ENCODE assay signal across 39 cellular contexts in the genomic region with DNA sequence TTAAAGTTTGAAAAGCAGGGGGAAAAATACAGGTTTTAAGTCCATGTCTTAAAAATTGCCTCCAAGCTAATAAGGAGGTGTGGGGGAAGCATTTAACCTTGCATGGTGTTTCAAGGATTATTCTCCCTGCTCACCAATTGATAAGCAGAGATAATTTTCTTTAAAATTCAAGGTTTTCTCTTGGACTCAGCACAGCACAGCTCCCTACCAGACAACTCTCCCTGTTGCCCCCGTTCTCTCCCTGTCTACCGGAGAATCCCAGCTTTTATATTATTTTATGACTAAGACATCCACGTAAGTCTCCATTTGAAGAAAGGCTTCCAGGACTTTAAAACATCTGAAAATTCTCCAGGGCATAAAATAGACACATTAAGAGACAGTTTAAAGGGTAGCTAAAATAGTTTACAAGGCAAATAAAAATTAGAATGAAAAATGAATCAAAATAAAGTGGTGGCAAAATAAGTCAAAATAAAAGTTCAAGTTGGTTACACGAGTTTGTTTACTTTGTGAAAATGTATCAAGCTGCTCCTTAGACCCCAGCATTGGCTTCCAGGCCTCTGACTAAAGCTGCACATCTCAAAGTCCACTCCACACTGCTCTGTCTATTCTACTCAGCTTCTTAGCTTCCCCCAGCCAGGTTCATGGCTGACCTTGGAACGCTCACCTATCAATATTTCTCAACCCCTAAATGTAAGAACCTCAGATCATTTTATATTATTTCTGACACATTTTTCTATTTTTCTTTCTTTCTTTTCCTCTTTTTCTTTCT.
"Had no signal": no experiment of that assay in that cellular context is flagged by ENCODE, and none has a peak within 500 bp of the region (broad histone marks: within the 10 kb centered on the region; RNA-seq: fewer than 3 reads in every experiment).

No MANE protein-coding gene starts in this region.

- H3K4me1 Mint-ChIP-seq: activated CD4-positive, alpha-beta memory T cell treated with anti-CD3 and anti-CD28 coated beads, Interleukin-2, amount 10 ng/mL, durations not matched to agents 7 days and 5 days; activated CD4-positive, alpha-beta T cell treated with anti-CD3 and anti-CD28 coated beads for 36 hours; activated CD4-positive, alpha-beta T cell treated with anti-CD3 and anti-CD28 coated beads, Interleukin-2, amount 10 ng/mL, durations not matched to agents 7 days and 5 days; activated CD8-positive, alpha-beta memory T cell treated with anti-CD3 and anti-CD28 coated beads, Interleukin-2, amount 10 ng/mL, durations not matched to agents 7 days and 5 days; activated naive CD4-positive, alpha-beta T cell treated with anti-CD3 and anti-CD28 coated beads, Interleukin-2, amount 10 ng/mL, durations not matched to agents 7 days and 5 days; activated naive CD4-positive, alpha-beta T cell treated with anti-CD3 and anti-CD28 coated beads, Interleukin-2, amount 50 U/mL, for 24 hours; activated naive CD8-positive, alpha-beta T cell treated with anti-CD3 and anti-CD28 coated beads, Interleukin-2, amount 10 ng/mL, durations not matched to agents 7 days and 5 days; activated naive CD8-positive, alpha-beta T cell treated with anti-CD3 and anti-CD28 coated beads, Interleukin-2, amount 50 U/mL, for 24 hours; central memory CD8-positive, alpha-beta T cell had no signal

- H3K9me3 Mint-ChIP-seq: activated CD4-positive, alpha-beta T cell treated with anti-CD3 and anti-CD28 coated beads, Interleukin-2, amount 10 ng/mL, durations not matched to agents 7 days and 5 days; activated naive CD4-positive, alpha-beta T cell treated with anti-CD3 and anti-CD28 coated beads, Interleukin-2, amount 10 ng/mL, durations not matched to agents 7 days and 5 days; activated naive CD4-positive, alpha-beta T cell treated with anti-CD3 and anti-CD28 coated beads, Interleukin-2, amount 50 U/mL, for 24 hours; activated naive CD8-positive, alpha-beta T cell treated with anti-CD3 and anti-CD28 coated beads, Interleukin-2, amount 10 ng/mL, durations not matched to agents 7 days and 5 days; activated T-cell treated with anti-CD3 and anti-CD28 coated beads, Interleukin-2, amount 50 U/mL, for 24 hours; activated T-helper 2 cell treated with anti-CD3 and anti-CD28 coated beads, Interferon-gamma antibody, Interleukin-2, Interleukin-4, amounts not matched to agents 10 μg/mL and 5 μg/mL and 100 μg/mL, durations not matched to agents 14 hours and 24 hours and 36 hours; brain; central memory CD8-positive, alpha-beta T cell; T-helper 1 cell treated with Interleukin-12 subunit alpha and Interleukin-12 subunit beta and Interleukin-4 antibody, amounts not matched to agents 30 μg/mL and 1 μg/mL, for 36 hours; T-helper 2 cell treated with Interferon-gamma antibody and Interleukin-4, amounts not matched to agents 5 μg/mL and 100 μg/mL, for 36 hours had no signal

- H3K9me3 ChIP-seq: ascending aorta had no signal

- H3K27me3 ChIP-seq: ascending aorta, cardiac muscle cell had no signal

- H3K4me3 ChIP-seq: ascending aorta, cardiac muscle cell had no signal

- H3K36me3 ChIP-seq: ascending aorta, cardiac muscle cell had no signal

- H3K27ac ChIP-seq: ascending aorta, cardiac muscle cell, VCaP had no signal

- FAIRE-seq: bronchial epithelial cell, TTC549 had no signal

- H3K27me3 Mint-ChIP-seq: activated CD4-positive, alpha-beta memory T cell treated with anti-CD3 and anti-CD28 coated beads, Interleukin-2, amount 10 ng/mL, durations not matched to agents 7 days and 5 days; activated CD4-positive, alpha-beta T cell treated with anti-CD3 and anti-CD28 coated beads for 36 hours; activated CD4-positive, alpha-beta T cell treated with anti-CD3 and anti-CD28 coated beads, Interleukin-2, amount 10 ng/mL, durations not matched to agents 7 days and 5 days; activated CD8-positive, alpha-beta memory T cell treated with anti-CD3 and anti-CD28 coated beads, Interleukin-2, amount 10 ng/mL, durations not matched to agents 7 days and 5 days; activated naive CD4-positive, alpha-beta T cell treated with anti-CD3 and anti-CD28 coated beads, Interleukin-2, amount 10 ng/mL, durations not matched to agents 7 days and 5 days; activated naive CD4-positive, alpha-beta T cell treated with anti-CD3 and anti-CD28 coated beads, Interleukin-2, amount 50 U/mL, for 24 hours; activated naive CD8-positive, alpha-beta T cell; activated naive CD8-positive, alpha-beta T cell treated with anti-CD3 and anti-CD28 coated beads, Interleukin-2, amount 10 ng/mL, durations not matched to agents 7 days and 5 days; activated naive CD8-positive, alpha-beta T cell treated with anti-CD3 and anti-CD28 coated beads, Interleukin-2, amount 50 U/mL, for 24 hours; activated T-cell treated with anti-CD3 and anti-CD28 coated beads, Interleukin-2, amount 50 U/mL, for 24 hours; central memory CD8-positive, alpha-beta T cell had no signal

- H3K4me1 ChIP-seq: ascending aorta had no signal

- H3K36me3 Mint-ChIP-seq: activated CD8-positive, alpha-beta memory T cell treated with anti-CD3 and anti-CD28 coated beads, Interleukin-2, amount 10 ng/mL, durations not matched to agents 7 days and 5 days; activated naive CD4-positive, alpha-beta T cell treated with anti-CD3 and anti-CD28 coated beads, Interleukin-2, amount 10 ng/mL, durations not matched to agents 7 days and 5 days; activated naive CD4-positive, alpha-beta T cell treated with anti-CD3 and anti-CD28 coated beads, Interleukin-2, amount 50 U/mL, for 24 hours; activated naive CD8-positive, alpha-beta T cell treated with anti-CD3 and anti-CD28 coated beads, Interleukin-2, amount 10 ng/mL, durations not matched to agents 7 days and 5 days had no signal

- DNase-seq: activated CD4-positive, alpha-beta memory T cell treated with anti-CD3 and anti-CD28 coated beads, Interleukin-2, amount 10 ng/mL, durations not matched to agents 7 days and 5 days; activated CD4-positive, alpha-beta T cell treated with anti-CD3 and anti-CD28 coated beads for 1 hour; activated CD4-positive, alpha-beta T cell treated with anti-CD3 and anti-CD28 coated beads for 36 hours; activated CD4-positive, alpha-beta T cell treated with anti-CD3 and anti-CD28 coated beads for 48 hours; activated CD4-positive, alpha-beta T cell treated with anti-CD3 and anti-CD28 coated beads, Interleukin-2, amount 10 ng/mL, durations not matched to agents 7 days and 5 days; activated CD4-positive, alpha-beta T cell treated with anti-CD3 and anti-CD28 coated beads, Interleukin-2, amount 50 U/mL, for 48 hours; activated CD4-positive, CD25-positive, alpha-beta regulatory T cell; activated CD8-positive, alpha-beta memory T cell treated with anti-CD3 and anti-CD28 coated beads for 24 hours; activated CD8-positive, alpha-beta memory T cell treated with anti-CD3 and anti-CD28 coated beads, Interleukin-2, amount 10 ng/mL, durations not matched to agents 7 days and 5 days; activated CD8-positive, alpha-beta memory T cell treated with anti-CD3 and anti-CD28 coated beads, Interleukin-2, amount 50 U/mL, for 48 hours; activated CD8-positive, alpha-beta T cell treated with anti-CD3 and anti-CD28 coated beads, Interleukin-2, amount 10 ng/mL, durations not matched to agents 7 days and 5 days; activated effector memory CD4-positive, alpha-beta T cell treated with Interleukin-2 at 50 U/mL for 16 hours; activated gamma-delta T cell; activated naive CD4-positive, alpha-beta T cell treated with anti-CD3 and anti-CD28 coated beads, Interleukin-2, amount 10 ng/mL, durations not matched to agents 7 days and 5 days; activated naive CD4-positive, alpha-beta T cell treated with Interleukin-2 at 50 U/mL for 16 hours; activated naive CD8-positive, alpha-beta T cell treated with anti-CD3 and anti-CD28 coated beads, Interleukin-2, amount 10 ng/mL, durations not matched to agents 7 days and 5 days; activated naive CD8-positive, alpha-beta T cell treated with anti-CD3 and anti-CD28 coated beads, Interleukin-2, amount 50 U/mL, for 24 hours; activated T-cell treated with anti-CD3 and anti-CD28 coated beads, Interleukin-2, amount 50 U/mL, for 24 hours; activated T-cell treated with anti-CD3 and anti-CD28 coated beads, Interleukin-2, amount 50 U/mL, for 48 hours; amygdala; anterior cingulate cortex; caudate nucleus; cerebellar nuclear complex; T-helper 1 cell; T-helper 2 cell; T-helper 9 cell had no signal

- H3K27ac Mint-ChIP-seq: activated CD4-positive, alpha-beta memory T cell treated with anti-CD3 and anti-CD28 coated beads, Interleukin-2, amount 10 ng/mL, durations not matched to agents 7 days and 5 days; activated CD4-positive, alpha-beta T cell treated with anti-CD3 and anti-CD28 coated beads for 36 hours; activated CD4-positive, alpha-beta T cell treated with anti-CD3 and anti-CD28 coated beads, Interleukin-2, amount 10 ng/mL, durations not matched to agents 7 days and 5 days; activated CD8-positive, alpha-beta memory T cell treated with anti-CD3 and anti-CD28 coated beads, Interleukin-2, amount 10 ng/mL, durations not matched to agents 7 days and 5 days; activated CD8-positive, alpha-beta T cell treated with anti-CD3 and anti-CD28 coated beads, Interleukin-2, amount 10 ng/mL, durations not matched to agents 7 days and 5 days; activated naive CD4-positive, alpha-beta T cell treated with anti-CD3 and anti-CD28 coated beads, Interleukin-2, amount 10 ng/mL, durations not matched to agents 7 days and 5 days; activated naive CD4-positive, alpha-beta T cell treated with anti-CD3 and anti-CD28 coated beads, Interleukin-2, amount 50 U/mL, for 24 hours; activated naive CD8-positive, alpha-beta T cell; activated naive CD8-positive, alpha-beta T cell treated with anti-CD3 and anti-CD28 coated beads, Interleukin-2, amount 10 ng/mL, durations not matched to agents 7 days and 5 days; activated naive CD8-positive, alpha-beta T cell treated with anti-CD3 and anti-CD28 coated beads, Interleukin-2, amount 50 U/mL, for 24 hours; activated T-cell treated with anti-CD3 and anti-CD28 coated beads, Interleukin-2, amount 50 U/mL, for 24 hours; activated T-helper 2 cell treated with anti-CD3 and anti-CD28 coated beads, Interferon-gamma antibody, Interleukin-2, Interleukin-4, amounts not matched to agents 10 μg/mL and 5 μg/mL and 100 μg/mL, durations not matched to agents 14 hours and 24 hours and 36 hours; T-helper 1 cell treated with Interleukin-12 subunit alpha and Interleukin-12 subunit beta and Interleukin-4 antibody, amounts not matched to agents 30 μg/mL and 1 μg/mL, for 36 hours; T-helper 2 cell treated with Interferon-gamma antibody and Interleukin-4, amounts not matched to agents 5 μg/mL and 100 μg/mL, for 36 hours had no signal

- ATAC-seq: activated CD4-positive, alpha-beta T cell treated with anti-CD3 and anti-CD28 coated beads for 36 hours; activated CD4-positive, CD25-positive, alpha-beta regulatory T cell treated with anti-CD3 and anti-CD28 coated beads, Interleukin-2, amount 50 U/mL, for 24 hours; activated CD8-positive, alpha-beta memory T cell treated with anti-CD3 and anti-CD28 coated beads, Interleukin-2, amount 10 ng/mL, durations not matched to agents 7 days and 5 days; activated CD8-positive, alpha-beta T cell treated with anti-CD3 and anti-CD28 coated beads, Interleukin-2, amount 10 ng/mL, durations not matched to agents 7 days and 5 days; activated naive CD8-positive, alpha-beta T cell treated with anti-CD3 and anti-CD28 coated beads, Interleukin-2, amount 50 U/mL, for 24 hours had no signal

- H3K4me3 Mint-ChIP-seq: activated CD4-positive, alpha-beta memory T cell treated with anti-CD3 and anti-CD28 coated beads, Interleukin-2, amount 10 ng/mL, durations not matched to agents 7 days and 5 days; activated CD4-positive, alpha-beta T cell treated with anti-CD3 and anti-CD28 coated beads for 36 hours; activated CD4-positive, alpha-beta T cell treated with anti-CD3 and anti-CD28 coated beads, Interleukin-2, amount 10 ng/mL, durations not matched to agents 7 days and 5 days; activated CD8-positive, alpha-beta memory T cell treated with anti-CD3 and anti-CD28 coated beads, Interleukin-2, amount 10 ng/mL, durations not matched to agents 7 days and 5 days; activated CD8-positive, alpha-beta T cell treated with anti-CD3 and anti-CD28 coated beads, Interleukin-2, amount 10 ng/mL, durations not matched to agents 7 days and 5 days; activated naive CD4-positive, alpha-beta T cell treated with anti-CD3 and anti-CD28 coated beads, Interleukin-2, amount 10 ng/mL, durations not matched to agents 7 days and 5 days; activated naive CD4-positive, alpha-beta T cell treated with anti-CD3 and anti-CD28 coated beads, Interleukin-2, amount 50 U/mL, for 24 hours; activated naive CD8-positive, alpha-beta T cell; activated naive CD8-positive, alpha-beta T cell treated with anti-CD3 and anti-CD28 coated beads, Interleukin-2, amount 10 ng/mL, durations not matched to agents 7 days and 5 days; activated naive CD8-positive, alpha-beta T cell treated with anti-CD3 and anti-CD28 coated beads, Interleukin-2, amount 50 U/mL, for 24 hours; activated T-cell treated with anti-CD3 and anti-CD28 coated beads, Interleukin-2, amount 50 U/mL, for 24 hours; brain; central memory CD8-positive, alpha-beta T cell; T-helper 1 cell treated with Interleukin-12 subunit alpha and Interleukin-12 subunit beta and Interleukin-4 antibody, amounts not matched to agents 30 μg/mL and 1 μg/mL, for 36 hours; T-helper 2 cell treated with Interferon-gamma antibody and Interleukin-4, amounts not matched to agents 5 μg/mL and 100 μg/mL, for 36 hours had no signal
